15 cellular contexts compared by ENCODE assay signal in the genomic region with DNA sequence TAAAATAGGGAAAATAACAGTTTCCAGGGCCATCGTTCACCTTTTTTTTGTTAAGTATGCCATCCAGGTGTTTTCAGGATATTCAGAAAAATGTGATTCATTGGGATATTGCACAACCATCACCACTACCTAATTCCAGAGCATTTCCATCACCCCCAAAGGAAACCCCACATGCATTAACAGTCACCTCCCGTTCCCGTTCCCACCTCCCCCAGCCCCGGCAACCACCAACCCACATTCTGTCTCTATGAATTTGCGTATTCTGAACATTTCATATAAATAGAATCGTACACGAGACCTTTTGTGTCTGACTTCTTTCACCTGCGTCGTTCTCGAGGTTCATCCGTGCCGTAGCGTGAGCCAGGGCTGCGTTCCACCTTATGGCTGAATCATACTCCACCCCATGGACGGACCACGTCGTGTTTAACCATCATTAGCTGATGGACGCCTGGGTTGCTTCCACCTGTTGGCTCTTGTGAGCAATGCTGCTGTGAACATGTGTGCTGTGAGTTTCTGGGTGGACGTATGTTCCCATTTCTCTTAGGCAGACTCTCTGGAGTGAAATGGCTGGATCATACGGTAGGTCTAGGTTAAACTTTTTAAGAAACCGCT.
"Had no signal": no experiment of that assay in that cellular context is flagged by ENCODE, and none has a peak within 500 bp of the region (broad histone marks: within the 10 kb centered on the region; RNA-seq: fewer than 3 reads in every experiment).

No MANE protein-coding gene starts in this region.

- DNase-seq: activated CD4-positive, alpha-beta T cell treated with anti-CD3 and anti-CD28 coated beads for 4 hours; activated CD8-positive, alpha-beta T cell treated with anti-CD3 and anti-CD28 coated beads for 36 hours; activated effector memory CD4-positive, alpha-beta T cell treated with Interleukin-2 at 50 U/mL for 16 hours; activated naive CD4-positive, alpha-beta T cell treated with anti-CD3 and anti-CD28 coated beads, Interleukin-2, amount 50 U/mL, for 16 hours; activated T-cell treated with anti-CD3 and anti-CD28 coated beads, Interleukin-2, amount 50 U/mL, for 4 hours; kidney; naive thymus-derived CD8-positive, alpha-beta T cell; small intestine had no signal

- H3K27ac ChIP-seq: dorsolateral prefrontal cortex, hepatocyte, left lung, right atrium auricular region, upper lobe of right lung had no signal

- H3K27ac Mint-ChIP-seq: activated CD8-positive, alpha-beta T cell treated with anti-CD3 and anti-CD28 coated beads for 36 hours; stimulated activated naive CD8-positive, alpha-beta T cell treated with anti-CD3 and anti-CD28 coated beads, Interleukin-15, Interleukin-2, amounts not matched to agents 100 ng/mL and 50 ng/mL, for 24 hours; T-helper 1 cell treated with Interleukin-12 subunit alpha and Interleukin-12 subunit beta and Interleukin-4 antibody, amounts not matched to agents 30 μg/mL and 1 μg/mL, for 36 hours had no signal

- H3K4me3 ChIP-seq: hepatocyte, left lung, right atrium auricular region, upper lobe of right lung had no signal

- H3K9me3 ChIP-seq: right atrium auricular region, upper lobe of right lung had no signal

- H3K27me3 Mint-ChIP-seq: activated CD8-positive, alpha-beta T cell treated with anti-CD3 and anti-CD28 coated beads for 36 hours; naive thymus-derived CD8-positive, alpha-beta T cell had no signal

- H3K27me3 ChIP-seq: dorsolateral prefrontal cortex, hepatocyte, left lung, right atrium auricular region, upper lobe of right lung had no signal

- ATAC-seq: activated CD8-positive, alpha-beta T cell treated with anti-CD3 and anti-CD28 coated beads for 36 hours; activated T-cell treated with anti-CD3 and anti-CD28 coated beads, Interleukin-2, amount 50 U/mL, for 4 hours; left lung; naive thymus-derived CD8-positive, alpha-beta T cell; upper lobe of right lung had no signal

- H3K4me2 ChIP-seq: hepatocyte had no signal

- FAIRE-seq: kidney, small intestine had no signal

- H3K36me3 ChIP-seq: left lung, right atrium auricular region, upper lobe of right lung had no signal

- H2AFZ ChIP-seq: hepatocyte had no signal

- H3K4me3 Mint-ChIP-seq: activated CD8-positive, alpha-beta T cell treated with anti-CD3 and anti-CD28 coated beads for 36 hours; activated T-cell treated with anti-CD3 and anti-CD28 coated beads, Interleukin-2, amount 50 U/mL, for 4 hours; naive thymus-derived CD8-positive, alpha-beta T cell; stimulated activated naive CD8-positive, alpha-beta T cell treated with anti-CD3 and anti-CD28 coated beads, Interleukin-15, Interleukin-2, amounts not matched to agents 100 ng/mL and 50 ng/mL, for 24 hours; T-helper 1 cell treated with Interleukin-12 subunit alpha and Interleukin-12 subunit beta and Interleukin-4 antibody, amounts not matched to agents 30 μg/mL and 1 μg/mL, for 36 hours had no signal

- H3K79me2 ChIP-seq: hepatocyte had no signal
